8 cellular contexts compared by ENCODE assay signal in the genomic region with DNA sequence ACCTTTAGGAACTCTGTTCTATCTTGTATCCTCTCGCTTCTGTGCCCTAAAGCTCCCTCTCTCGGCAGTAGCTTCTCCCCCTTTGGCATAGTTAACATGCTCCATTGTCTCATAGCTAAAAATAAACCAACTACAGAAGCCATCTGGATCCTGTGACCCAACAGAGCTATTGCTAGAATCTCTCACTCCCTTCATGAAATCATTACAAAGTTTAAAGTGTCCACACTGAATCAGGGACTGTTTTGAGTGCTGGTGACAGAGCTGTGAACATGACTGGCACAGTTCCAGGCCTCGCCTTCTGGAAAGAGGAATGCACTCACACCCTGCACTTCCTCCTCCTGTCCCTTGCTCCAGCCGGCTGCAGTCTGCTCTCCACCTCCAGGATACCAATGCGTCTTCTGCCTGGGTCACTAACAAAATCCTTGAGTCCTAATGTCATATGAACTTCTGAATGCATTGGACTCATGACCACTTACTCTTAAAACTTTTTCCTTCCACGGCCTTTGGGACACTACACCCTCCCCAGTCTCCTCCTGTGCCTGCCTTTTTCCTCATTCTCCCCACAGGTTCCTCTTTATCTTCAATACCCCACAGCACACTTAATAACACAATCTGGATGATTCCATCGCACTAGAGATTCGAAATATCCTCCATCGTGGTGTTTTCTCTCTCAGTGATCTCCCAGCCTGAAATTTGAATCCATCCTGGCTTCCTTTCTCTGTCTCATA. TPM values are rescaled to one million over a fixed set of nuclear protein-coding genes. Genes with fewer than 3 reads are reported as not detected.
DNase-seq lines count a peak whose midpoint lies in the region; ATAC-seq and TF ChIP-seq lines count a peak whose summit lies in the region.

No MANE protein-coding gene starts in this region.

- no peak for TF ChIP-seq CTCF in GM10248 (IDR thresholded peaks at IDR 0.05; ENCODE audit: control extremely low read depth, extremely low read depth, low read depth, missing control alignments)

- peak overlapping the region; percentile 38 for H3K4me3 ChIP-seq in rectal smooth muscle tissue (ENCODE audit: low read length)

- H3K27me3 ChIP-seq in rectal smooth muscle tissue (ENCODE audit: control insufficient read depth, insufficient read depth, low read length): no peaks in the 10 kb centered on the region

- H3K4me3 Mint-ChIP-seq in activated naive CD4-positive, alpha-beta T cell treated with anti-CD3 and anti-CD28 coated beads for 36 hours: no peak overlapping the region
- no peak overlapping the region for H3K4me3 Mint-ChIP-seq in stimulated activated naive CD8-positive, alpha-beta T cell treated with anti-CD3 and anti-CD28 coated beads, Interleukin-15, amount 100 ng/mL, for 72 hours

- intact Hi-C loops in activated naive CD4-positive, alpha-beta T cell treated with anti-CD3 and anti-CD28 coated beads for 36 hours (cut with micrococcal nuclease): no loop called here

- H3K9me3 Mint-ChIP-seq in activated naive CD4-positive, alpha-beta T cell treated with anti-CD3 and anti-CD28 coated beads for 36 hours: no peaks in the 10 kb centered on the region
- H3K9me3 Mint-ChIP-seq in stimulated activated naive CD8-positive, alpha-beta T cell treated with anti-CD3 and anti-CD28 coated beads, Interleukin-15, amount 100 ng/mL, for 72 hours: no peaks in the 10 kb centered on the region

- CTCF ChIA-PET in GM10248 (lab: Yijun Ruan, JAX): interaction anchor here (1.1 to 1.2 kb wide), 2 partner anchors 19 to 279 kb away, joined by 3 to 5 read pairs; no protein-coding TSS in a partner anchor
- CTCF ChIA-PET in activated naive CD4-positive, alpha-beta T cell treated with anti-CD3 and anti-CD28 coated beads for 36 hours (lab: Charles Lee): no interaction called here

- H3K4me1 ChIP-seq in rectal smooth muscle tissue (ENCODE audit: control insufficient read depth, insufficient read depth, low read length): peaks cover 7% of the 10 kb centered on the region

- POLR2A ChIA-PET in GM10248 (lab: Yijun Ruan, JAX): no interaction called here

- no peaks in the 10 kb centered on the region for H3K36me3 Mint-ChIP-seq in activated naive CD4-positive, alpha-beta T cell treated with anti-CD3 and anti-CD28 coated beads for 36 hours (ENCODE audit: low read depth)

- H3K27ac ChIP-seq in rectal smooth muscle tissue (ENCODE audit: low read depth, low read length): peak overlapping the region; percentile 4

- DNase-seq in ELF-1 (ENCODE audit: low read depth, low spot score) (peak; percentile 18), NOMO-1 treated with dmso at 0.1 percent for 144 hours (lab: John Stamatoyannopoulos, UW; ENCODE audit: unreplicated experiment) (peak; percentile 48), globus pallidus (ENCODE audit: low spot score) (peak; percentile 70), GM10248 (ENCODE audit: extremely low spot score) (no peak)
- no peak for DNase-seq in activated naive CD4-positive, alpha-beta T cell treated with anti-CD3 and anti-CD28 coated beads for 36 hours
- DNase-seq in stimulated activated naive CD8-positive, alpha-beta T cell treated with anti-CD3 and anti-CD28 coated beads, Interleukin-15, amount 100 ng/mL, for 72 hours: no peak

- no peaks in the 10 kb centered on the region for H3K36me3 ChIP-seq in rectal smooth muscle tissue (ENCODE audit: control insufficient read depth, insufficient read depth, low read length)

- peaks cover 3% of the 10 kb centered on the region for H3K4me1 Mint-ChIP-seq in activated naive CD4-positive, alpha-beta T cell treated with anti-CD3 and anti-CD28 coated beads for 36 hours (ENCODE audit: low read depth)
- peaks cover 7% of the 10 kb centered on the region for H3K4me1 Mint-ChIP-seq in stimulated activated naive CD8-positive, alpha-beta T cell treated with anti-CD3 and anti-CD28 coated beads, Interleukin-15, amount 100 ng/mL, for 72 hours

- peaks cover 5% of the 10 kb centered on the region for H3K27me3 Mint-ChIP-seq in activated naive CD4-positive, alpha-beta T cell treated with anti-CD3 and anti-CD28 coated beads for 36 hours (ENCODE audit: low read depth)
- H3K27me3 Mint-ChIP-seq in stimulated activated naive CD8-positive, alpha-beta T cell treated with anti-CD3 and anti-CD28 coated beads, Interleukin-15, amount 100 ng/mL, for 72 hours: peaks cover 8% of the 10 kb centered on the region

- H3K9ac ChIP-seq in rectal smooth muscle tissue (ENCODE audit: low read length): no peak overlapping the region

- H3K27ac Mint-ChIP-seq in activated naive CD4-positive, alpha-beta T cell treated with anti-CD3 and anti-CD28 coated beads for 36 hours: no peak overlapping the region
- H3K27ac Mint-ChIP-seq in stimulated activated naive CD8-positive, alpha-beta T cell treated with anti-CD3 and anti-CD28 coated beads, Interleukin-15, amount 100 ng/mL, for 72 hours: no peak overlapping the region

- no peak for ATAC-seq in GM18519 (IDR thresholded peaks at IDR 0.05; ENCODE audit: low FRiP score, unreplicated experiment)
- ATAC-seq in stimulated activated naive CD8-positive, alpha-beta T cell treated with anti-CD3 and anti-CD28 coated beads, Interleukin-15, amount 100 ng/mL, for 72 hours: no peak

RNA-seq across cellular contexts. Expression of a gene that starts 13.2 kb away (rescaled TPM):
- total RNA-seq in activated naive CD4-positive, alpha-beta T cell treated with anti-CD3 and anti-CD28 coated beads for 36 hours: not detected

Comparison
In these comparisons a context has a peak if more than half of its experiments do, and no peak if none do; other contexts are left out.
1. DNase-seq: peak in ELF-1 (single experiment), NOMO-1 treated with dmso at 0.1 percent for 144 hours (single experiment) and globus pallidus (single experiment); none in GM10248 (single experiment), activated naive CD4-positive, alpha-beta T cell treated with anti-CD3 and anti-CD28 coated beads for 36 hours (single experiment) and stimulated activated naive CD8-positive, alpha-beta T cell treated with anti-CD3 and anti-CD28 coated beads, Interleukin-15, amount 100 ng/mL, for 72 hours (0 of 2).